13 cellular contexts compared by ENCODE assay signal in the genomic region with DNA sequence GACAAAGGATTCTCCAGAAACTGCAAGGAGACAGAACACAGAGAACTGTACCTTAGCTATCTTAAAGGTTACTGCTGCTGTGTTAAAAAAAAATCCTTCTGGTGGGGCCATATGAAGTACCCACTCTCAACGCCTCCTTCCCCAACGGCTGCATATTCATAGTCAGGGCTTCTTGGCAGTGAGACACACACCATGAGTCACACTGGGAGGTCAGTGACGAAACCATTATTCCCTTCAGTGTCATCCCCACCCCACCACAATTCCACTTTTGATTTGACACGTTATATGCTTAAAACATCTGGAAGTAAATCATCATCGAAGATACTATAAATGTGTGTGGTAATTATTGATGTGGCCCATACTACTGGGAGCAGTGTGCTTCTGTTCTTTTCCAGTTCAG.
A peak's percentile ranks its signal among the peaks of the same experiment; 100 is the strongest.
DNase-seq lines count a peak whose midpoint lies in the region; ATAC-seq and TF ChIP-seq lines count a peak whose summit lies in the region.
"Had no signal": no experiment of that assay in that cellular context is flagged by ENCODE, and none has a peak within 500 bp of the region (broad histone marks: within the 10 kb centered on the region; RNA-seq: fewer than 3 reads in every experiment).

No MANE protein-coding gene starts in this region.

- ATAC-seq in heart left ventricle (peak in 3 of 4 donors; percentile 84 to 96 (median 93)), HG02588 (IDR thresholded peaks at IDR 0.05; ENCODE audit: unreplicated experiment) (no peak)
- ATAC-seq: Panc1 had no signal

- H3K4me2 ChIP-seq in GM23248 (ENCODE audit: unreplicated experiment) = peak overlapping the region; percentile 79

- TF ChIP-seq CTCF in heart left ventricle (IDR thresholded peaks at IDR 0.05) (no peak), Calu3 (IDR thresholded peaks at IDR 0.05; ENCODE audit: unreplicated experiment) (no peak)

- no peaks in the 10 kb centered on the region for H3K9me2 ChIP-seq in GM23248 (ENCODE audit: insufficient read depth)

- in situ Hi-C loops in GM23248 (cut with MboI) = no loop called here
- in situ Hi-C loops in G401 (cut with HindIII; ENCODE audit: low sequenced_read_pairs) = no loop called here

- no peaks in the 10 kb centered on the region for H3K9me3 Mint-ChIP-seq in Calu3 (ENCODE audit: low read depth, unreplicated experiment)

- 0% methylated on average over 5 of the region's 5 CpGs for WGBS in GM23248 (ENCODE audit: low coverage in 1 of 2, low lambda C conversion rate in 2 of 2, missing lambda C conversion rate in 2 of 2), 2 experiments
- WGBS in heart left ventricle, 4 donors = 35 to 46% (median 39%) methylated on average over 5 of the region's 5 CpGs

- H3K4me1 ChIP-seq in GM23248 (ENCODE audit: insufficient read depth) (peaks cover 28% of the 10 kb centered on the region), heart left ventricle (peaks cover 0 to 30% (median 2%) of the 10 kb centered on the region in 12 donors), skeletal muscle tissue (ENCODE audit: control insufficient read depth in 3 of 3, insufficient read depth in 3 of 3, low read length in 3 of 3) (peaks cover 0 to 5% (median 0%) of the 10 kb centered on the region in 3 donors)
- H3K4me1 ChIP-seq: HAP-1, testis had no signal

- no peaks in the 10 kb centered on the region for H3K27me3 ChIP-seq in GM23248 (replicated peaks; ENCODE audit: insufficient read depth)
- no peaks in the 10 kb centered on the region for H3K27me3 ChIP-seq in heart left ventricle
- H3K27me3 ChIP-seq in skeletal muscle tissue (ENCODE audit: control insufficient read depth in 3 of 3, insufficient read depth in 3 of 3, low read length in 3 of 3) = no peaks in the 10 kb centered on the region
- H3K27me3 ChIP-seq: testis had no signal

- H3F3A ChIP-seq in GM23248 (ENCODE audit: insufficient read depth) = peaks cover 19% of the 10 kb centered on the region

- CTCF ChIA-PET in Calu3 (lab: Charles Lee) = no interaction called here

- H3K36me3 ChIP-seq in GM23248 (ENCODE audit: low read depth) (no peaks in the 10 kb centered on the region), heart left ventricle (no peaks in the 10 kb centered on the region), skeletal muscle tissue (ENCODE audit: control insufficient read depth in 3 of 3, insufficient read depth in 3 of 3, low read length in 3 of 3) (no peaks in the 10 kb centered on the region)
- H3K36me3 ChIP-seq: HAP-1 had no signal

- H3K9ac ChIP-seq in GM23248 (peak overlapping the region; percentile 66), skeletal muscle tissue (ENCODE audit: low read depth in 1 of 3, low read length in 3 of 3) (no peak overlapping the region)

- peaks cover 12% of the 10 kb centered on the region for H3K27me3 Mint-ChIP-seq in Calu3 (ENCODE audit: unreplicated experiment)

- H3K4me3 Mint-ChIP-seq in Calu3 (ENCODE audit: low read depth, unreplicated experiment) = no peak overlapping the region

- DNase-seq in GM23248 (peak; percentile 96), amniotic epithelial cell (ENCODE audit: low read depth) (peak; percentile 94), heart left ventricle (peak in 3 of 5 donors; percentile 32 to 48 (median 38)), Calu3 (no peak), G401 (ENCODE audit: low spot score) (no peak), NCI-H1436 treated with DMSO at 0.1 percent for 48 hours (lab: John Stamatoyannopoulos, UW) (no peak)
- DNase-seq: activated CD4-positive, alpha-beta T cell treated with anti-CD3 and anti-CD28 coated beads for 48 hours; NCI-H2029; testis had no signal

- H3K4me3 ChIP-seq in GM23248 (peak overlapping the region; percentile 43), heart left ventricle (no peak overlapping the region), skeletal muscle tissue (ENCODE audit: low read length in 3 of 3) (no peak overlapping the region)
- H3K4me3 ChIP-seq: HAP-1, testis had no signal

- H3K36me3 Mint-ChIP-seq in Calu3 (ENCODE audit: insufficient read depth, unreplicated experiment) = no peaks in the 10 kb centered on the region

- BruUV-seq in Calu3 (replicated peaks; lab: Mats Ljungman, UMichigan) = no TSS peak

- H3K27ac ChIP-seq in GM23248 = peak overlapping the region; percentile 95
- no peak overlapping the region for H3K27ac ChIP-seq in heart left ventricle
- H3K27ac ChIP-seq in skeletal muscle tissue (ENCODE audit: low read depth, low read length) = peak overlapping the region; percentile 22
- H3K27ac ChIP-seq: testis had no signal

- peaks cover 46% of the 10 kb centered on the region for H3K79me2 ChIP-seq in GM23248 (ENCODE audit: insufficient read depth)

- TF ChIP-seq POLR2A in heart left ventricle (IDR thresholded peaks at IDR 0.05) = no peak

- H2AFZ ChIP-seq in GM23248 = no peak overlapping the region

- H4K20me1 ChIP-seq in GM23248 (ENCODE audit: insufficient read depth) = no peaks in the 10 kb centered on the region

- no peaks in the 10 kb centered on the region for H3K9me3 ChIP-seq in GM23248 (ENCODE audit: low read depth)
- H3K9me3 ChIP-seq in heart left ventricle = no peaks in the 10 kb centered on the region
- H3K9me3 ChIP-seq in skeletal muscle tissue (ENCODE audit: control insufficient read depth in 3 of 3, low read length in 3 of 3) = no peaks in the 10 kb centered on the region
- H3K9me3 ChIP-seq: HAP-1, testis had no signal

- no peak overlapping the region for H3K27ac Mint-ChIP-seq in Calu3 (ENCODE audit: unreplicated experiment)

- no peaks in the 10 kb centered on the region for H3K4me1 Mint-ChIP-seq in Calu3 (ENCODE audit: low read depth, unreplicated experiment)

- intact Hi-C loops in heart left ventricle (cut with DNase I) (no loop called here), Calu3 (cut with micrococcal nuclease; ENCODE audit: unreplicated experiment) (no loop called here)

Comparison
In these comparisons a context has a peak if more than half of its experiments do, and no peak if none do; other contexts are left out.
1. DNase-seq: peak in GM23248 (single experiment), amniotic epithelial cell (single experiment) and heart left ventricle (3 of 5); none in Calu3 (single experiment), G401 (single experiment) and NCI-H1436 treated with DMSO at 0.1 percent for 48 hours (single experiment).
2. H3K27ac ChIP-seq: peak in GM23248 (single experiment) and skeletal muscle tissue (single experiment); none in heart left ventricle (0 of 12).